Comparison of ENCODE assay signal across 8 cellular contexts in genomic region chr15:43826508-43827286, GRCh38. TPM values are rescaled to one million over a fixed set of nuclear protein-coding genes. Genes with fewer than 3 reads are reported as not detected.
DNase-seq lines count a peak whose midpoint lies in the region; ATAC-seq and TF ChIP-seq lines count a peak whose summit lies in the region.
"Not testable (repeated sequence)": the region's sequence is repeated elsewhere in the genome, so short reads cannot be mapped to it uniquely, and the experiment has no call there.

WDR76 (plus strand) TSS chr15:43827002; CDS start chr15:43827033, 31 bp downstream.

- H3K4me1 ChIP-seq in smooth muscle cell (ENCODE audit: low read depth) = peaks cover 15% of the 10 kb centered on the region

- CTCF ChIA-PET in AG04449 (lab: Yijun Ruan, JAX) = interaction anchor here (0.9 kb wide), 1 partner anchor 10 kb away, joined by 3 read pairs; no protein-coding TSS in a partner anchor

- H3K9me3 Mint-ChIP-seq in central memory CD8-positive, alpha-beta T cell = not testable (repeated sequence)

- peaks cover 26% of the 10 kb centered on the region for H3K79me2 ChIP-seq in smooth muscle cell (ENCODE audit: low read depth)

- peaks cover 48% of the 10 kb centered on the region for H3K4me1 Mint-ChIP-seq in central memory CD8-positive, alpha-beta T cell

- H3F3A ChIP-seq in smooth muscle cell (ENCODE audit: low read depth) = not testable (repeated sequence)

- peak within 1 kb of the TSS; percentile 83 for H3K4me2 ChIP-seq in smooth muscle cell

- H3K4me3 ChIP-seq in AG04449 (ENCODE audit: low read depth, low read length) (peak within 1 kb of the TSS; percentile 68), smooth muscle cell (peak within 1 kb of the TSS; percentile 58)

- H3K9me3 ChIP-seq in smooth muscle cell (replicated peaks; ENCODE audit: low read depth) = not testable (repeated sequence)

- peak within 1 kb of the TSS; percentile 43 for H3K9ac ChIP-seq in smooth muscle cell (ENCODE audit: low read depth)

- not testable (repeated sequence) for H3K27ac ChIP-seq in smooth muscle cell (ENCODE audit: low read depth)

- not testable (repeated sequence) for H3K36me3 ChIP-seq in smooth muscle cell (ENCODE audit: low read depth)

- WGBS in smooth muscle cell (ENCODE audit: low lambda C conversion rate) = 12% methylated on average over 44 of the region's 46 CpGs

- ATAC-seq in GM18909 (IDR thresholded peaks at IDR 0.05; ENCODE audit: poor library complexity, unreplicated experiment) (peak; percentile 57), HG03442 (IDR thresholded peaks at IDR 0.05; ENCODE audit: unreplicated experiment) (peak; percentile 59)
- peak; percentile 47 for ATAC-seq in central memory CD8-positive, alpha-beta T cell (replicated peaks; ENCODE audit: extremely low read depth, poor library complexity, severe bottlenecking)

- peaks cover 13% of the 10 kb centered on the region for H3K36me3 Mint-ChIP-seq in central memory CD8-positive, alpha-beta T cell (ENCODE audit: insufficient read depth)

- H2AFZ ChIP-seq in smooth muscle cell (ENCODE audit: low read depth) = peak within 1 kb of the TSS; percentile 88

- TF ChIP-seq CTCF in AG04449 (IDR thresholded peaks at IDR 0.05; ENCODE audit: insufficient read depth, low read length, missing control alignments); smooth muscle cell (IDR thresholded peaks at IDR 0.05; ENCODE audit: borderline replicate concordance, insufficient read depth, poor library complexity, severe bottlenecking): not testable (repeated sequence)

- not testable (repeated sequence) for H3K27me3 Mint-ChIP-seq in central memory CD8-positive, alpha-beta T cell

- peak within 1 kb of the TSS; percentile 86 for H3K4me3 Mint-ChIP-seq in central memory CD8-positive, alpha-beta T cell

- not testable (repeated sequence) for H3K27me3 ChIP-seq in smooth muscle cell (ENCODE audit: low read depth)

- H4K20me1 ChIP-seq in smooth muscle cell (ENCODE audit: low read depth) = not testable (repeated sequence)

- not testable (repeated sequence) for DNase-seq in AG04449 (ENCODE audit: low read depth, low spot score)
- DNase-seq in NCI-H510A treated with DMSO at 0.1 percent for 48 hours (lab: John Stamatoyannopoulos, UW) (peak; percentile 38), inferior parietal cortex (ENCODE audit: extremely low spot score) (peak; percentile 49), smooth muscle cell (lab: John Stamatoyannopoulos, UW; ENCODE audit: unreplicated experiment) (peak; percentile 20)
- DNase-seq in activated CD4-positive, CD25-positive, alpha-beta regulatory T cell treated with anti-CD3 and anti-CD28 coated beads, Interleukin-2, amount 50 U/mL, for 72 hours = peak; percentile 82
- DNase-seq in central memory CD8-positive, alpha-beta T cell (ENCODE audit: low spot score in 2 of 2) = peak; percentile 36 to 40

- peak within 1 kb of the TSS; percentile 79 for H3K27ac Mint-ChIP-seq in central memory CD8-positive, alpha-beta T cell (ENCODE audit: low read depth)

- POLR2A ChIA-PET in AG04449 (lab: Yijun Ruan, JAX) = not testable (repeated sequence)

RNA-seq across cellular contexts. Expression of gene WDR76, which starts in this region (rescaled TPM):
- total RNA-seq in smooth muscle cell = 9.8 and 19.7 TPM in 2 replicates
- polyA plus RNA-seq in smooth muscle cell = 3.4 and 3.9 TPM in 2 replicates
